20 cellular contexts compared by ENCODE assay signal in the genomic region with DNA sequence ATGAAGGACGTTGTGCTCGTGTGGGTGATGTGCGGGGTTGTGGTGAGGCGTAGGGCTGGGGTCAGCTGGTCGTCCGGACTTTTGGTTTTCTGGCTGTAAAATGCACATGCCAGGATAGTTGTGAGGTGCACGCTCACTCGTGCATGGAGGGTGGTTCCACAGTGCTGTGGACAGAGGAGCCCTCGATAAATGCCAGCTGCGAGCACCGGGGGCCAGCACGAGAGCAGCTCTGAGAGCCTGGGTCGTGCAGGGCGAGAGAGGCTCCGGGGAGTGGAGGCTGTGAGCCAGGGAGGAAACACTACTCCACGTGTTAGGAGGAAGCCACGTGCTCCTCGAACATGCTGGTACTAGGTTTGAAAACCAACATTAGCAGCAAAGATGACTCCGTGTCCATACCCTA. TPM values are rescaled to one million over a fixed set of nuclear protein-coding genes. Genes with fewer than 3 reads are reported as not detected.
A peak's percentile ranks its signal among the peaks of the same experiment; 100 is the strongest.
DNase-seq lines count a peak whose midpoint lies in the region; ATAC-seq, FAIRE-seq and TF ChIP-seq lines count a peak whose summit lies in the region.
"Had no signal": no experiment of that assay in that cellular context is flagged by ENCODE, and none has a peak within 500 bp of the region (broad histone marks: within the 10 kb centered on the region; RNA-seq: fewer than 3 reads in every experiment).

No MANE protein-coding gene starts in this region.

- H3K4ac ChIP-seq in H9 (ENCODE audit: low read depth, low read length) (no peak overlapping the region), H1 (replicated peaks; ENCODE audit: insufficient read length, low read depth, low read length) (no peak overlapping the region)

- intact Hi-C loops in left cardiac atrium (cut with DNase I) = loop anchor here in 1 of 2 donors (5.0 kb wide), 1 partner anchor 152 kb away; no protein-coding TSS in a partner anchor
- intact Hi-C loops in left ventricle myocardium superior (cut with micrococcal nuclease) = loop anchor here (10.0 kb wide), 1 partner anchor 300 kb away; no protein-coding TSS in a partner anchor
- intact Hi-C loops in posterior vena cava (cut with DNase I) = loop anchor here in 1 of 2 donors (10.0 kb wide), 1 partner anchor 290 kb away; no protein-coding TSS in a partner anchor
- intact Hi-C loops in testis (cut with DNase I; ENCODE audit: low total_unique reads) = no loop called here
- intact Hi-C loops in esophagus muscularis mucosa (cut with DNase I) = no loop called here

- H4K91ac ChIP-seq in H9 (ENCODE audit: insufficient read length, low read depth, low read length) (no peak overlapping the region), H1 (replicated peaks; ENCODE audit: insufficient read length, low read length) (no peak overlapping the region)

- POLR2A ChIA-PET in H1 (lab: Charles Lee; ENCODE audit: partially characterized antibody) = no interaction called here

- DNase-seq in left cardiac atrium (peak; percentile 23), left ventricle myocardium superior (no peak), H9 (no peak), H1 (ENCODE audit: low read depth in 1 of 2, low spot score in 2 of 2) (no peak), posterior vena cava (ENCODE audit: low spot score) (peak; percentile 64), testis (no peak), esophagus muscularis mucosa (ENCODE audit: extremely low spot score) (no peak)
- DNase-seq: EL, NCI-H2029 treated with DMSO at 0.1 percent for 48 hours, NCI-H226, NCI-H510A treated with DMSO at 0.1 percent for 48 hours, NCI-H748 treated with DMSO at 0.1 percent for 48 hours had no signal

- H2BK12ac ChIP-seq in H9 (ENCODE audit: insufficient read length, low read depth, low read length) = no peak overlapping the region
- H2BK12ac ChIP-seq in H1 (ENCODE audit: low read depth, low read length) = no peak overlapping the region

- no peaks in the 10 kb centered on the region for H3K9me3 ChIP-seq in H9 (ENCODE audit: control insufficient read depth, low read depth, low read length)
- H3K9me3 ChIP-seq in H1 (ENCODE audit: insufficient read depth in 2 of 2, low read depth in 1 of 2, low read length in 1 of 2) = peaks cover 0 to 8% of the 10 kb centered on the region in 2 experiments; a peak in 2 of 4 replicates
- peaks cover 0 to 11% (median 0%) of the 10 kb centered on the region in 3 donors for H3K9me3 ChIP-seq in gastroesophageal sphincter
- no peaks in the 10 kb centered on the region for H3K9me3 ChIP-seq in testis
- peaks cover 0 to 8% (median 0%) of the 10 kb centered on the region in 4 donors for H3K9me3 ChIP-seq in esophagus muscularis mucosa

- H3K23ac ChIP-seq in H9 (ENCODE audit: insufficient read length, low read depth, low read length) (no peak overlapping the region), H1 (ENCODE audit: insufficient read length) (no peak overlapping the region)

- H4K20me1 ChIP-seq in H9 (ENCODE audit: control insufficient read depth, insufficient read depth, insufficient read length) = no peaks in the 10 kb centered on the region
- H4K20me1 ChIP-seq in H1 (replicated peaks in 1 of 2; ENCODE audit: control insufficient read depth in 1 of 2, insufficient read depth in 2 of 2, low read length in 2 of 2) = peaks cover 21 to 36% of the 10 kb centered on the region in 2 experiments

- ATAC-seq in left cardiac atrium (no peak), left ventricle myocardium superior (no peak), gastroesophageal sphincter (no peak)
- ATAC-seq: Panc1 had no signal

- H3K4me3 Mint-ChIP-seq in H9 = no peak overlapping the region
- H3K4me3 Mint-ChIP-seq: CD14-positive monocyte had no signal

- H3K4me3 ChIP-seq in H1 (ENCODE audit: extremely low read depth in 1 of 4, insufficient read depth in 2 of 4, low read depth in 3 of 4, low read length in 4 of 4) = no peak overlapping the region
- no peak overlapping the region for H3K4me3 ChIP-seq in gastroesophageal sphincter
- H3K4me3 ChIP-seq in testis = no peak overlapping the region
- H3K4me3 ChIP-seq in esophagus muscularis mucosa = no peak overlapping the region
- H3K4me3 ChIP-seq: SJSA1 had no signal

- H3K9me3 Mint-ChIP-seq in H9 = peaks cover 0 to 5% of the 10 kb centered on the region in 2 experiments; a peak in 2 of 5 replicates

- H3T11ph ChIP-seq in H9 (ENCODE audit: low read length) = no peak overlapping the region

- H2BK120ac ChIP-seq in H9 (ENCODE audit: low read depth, low read length, poor library complexity, severe bottlenecking) (no peak overlapping the region), H1 (replicated peaks; ENCODE audit: low read depth, low read length) (no peak overlapping the region)

- FAIRE-seq in H1 (lab: Jason Lieb, UNC) = no peak
- FAIRE-seq: A204.1, GM19239 had no signal

- H3K27ac ChIP-seq in H9 (ENCODE audit: insufficient read length, low read depth, low read length) = no peak overlapping the region
- H3K27ac ChIP-seq in H1 (ENCODE audit: low read depth, low read length) = no peak overlapping the region; the same call in 1 of the 2 replicates
- H3K27ac ChIP-seq in gastroesophageal sphincter = no peak overlapping the region
- H3K27ac ChIP-seq in testis = no peak overlapping the region
- no peak overlapping the region for H3K27ac ChIP-seq in esophagus muscularis mucosa (replicated peaks in 1 of 4)
- H3K27ac ChIP-seq: HL-60, KMS-11, SJSA1 had no signal

- H2BK20ac ChIP-seq in H9 (ENCODE audit: low read depth, low read length, poor library complexity, severe bottlenecking) = no peak overlapping the region
- no peak overlapping the region for H2BK20ac ChIP-seq in H1 (ENCODE audit: low read length)

- no peak for TF ChIP-seq RAD21 in H1 (IDR thresholded peaks at IDR 0.05 in 1 of 2, conservative IDR thresholded peaks at IDR 0.05 in 1 of 2; ENCODE audit: low read depth in 2 of 2, low read length in 2 of 2)

- H3K23me2 ChIP-seq in H9 (ENCODE audit: insufficient read length, low read depth, low read length, poor library complexity, severe bottlenecking) (no peaks in the 10 kb centered on the region), H1 (ENCODE audit: low read depth, low read length) (no peaks in the 10 kb centered on the region)

- H3K79me1 ChIP-seq in H9 (ENCODE audit: insufficient read depth, low read depth, low read length, poor library complexity, severe bottlenecking) = peaks cover 23% of the 10 kb centered on the region
- peaks cover 27% of the 10 kb centered on the region for H3K79me1 ChIP-seq in H1 (ENCODE audit: low read depth, low read length)

- TF ChIP-seq POLR2A in H1 (IDR thresholded peaks at IDR 0.05; ENCODE audit: control extremely low read depth in 1 of 2, low read depth in 2 of 2, low read length in 2 of 2) (no peak), gastroesophageal sphincter (IDR thresholded peaks at IDR 0.05) (no peak), testis (IDR thresholded peaks at IDR 0.05) (no peak), esophagus muscularis mucosa (IDR thresholded peaks at IDR 0.05; ENCODE audit: low read depth) (no peak)

- H3K4me2 ChIP-seq in H9 (ENCODE audit: insufficient read depth, insufficient read length, low read length) (no peak overlapping the region), H1 (ENCODE audit: insufficient read depth in 1 of 2, low read depth in 2 of 2, low read length in 2 of 2) (no peak overlapping the region)
- H3K4me2 ChIP-seq: KMS-11 had no signal

- H3K79me2 ChIP-seq in H9 (ENCODE audit: insufficient read depth, low read length) (peaks cover 55% of the 10 kb centered on the region), H1 (ENCODE audit: control insufficient read depth in 1 of 2, insufficient read depth in 2 of 2, low read length in 2 of 2) (peaks cover 10 to 93% of the 10 kb centered on the region in 2 experiments; a peak in 3 of 4 replicates)

- no peak for TF ChIP-seq EP300 in H1 (IDR thresholded peaks at IDR 0.05; ENCODE audit: borderline replicate concordance in 1 of 2, low read depth in 2 of 2, low read length in 2 of 2)
- TF ChIP-seq EP300 in gastroesophageal sphincter (IDR thresholded peaks at IDR 0.05) = no peak
- no peak for TF ChIP-seq EP300 in esophagus muscularis mucosa (IDR thresholded peaks at IDR 0.05)

- peaks cover 33 to 48% (median 45%) of the 10 kb centered on the region in 3 experiments for H3K36me3 Mint-ChIP-seq in H9 (ENCODE audit: insufficient read depth in 1 of 3, low read depth in 3 of 3)
- H3K36me3 Mint-ChIP-seq: CD14-positive monocyte had no signal

- H3K56ac ChIP-seq in H9 (ENCODE audit: insufficient read length, low read depth, low read length) (no peak overlapping the region), H1 (replicated peaks; ENCODE audit: insufficient read length, low read depth, low read length) (no peak overlapping the region)

- H3K36me3 ChIP-seq in H1 (ENCODE audit: control insufficient read depth in 2 of 4, insufficient read depth in 4 of 4, low read length in 3 of 4) (peaks cover 0 to 7% (median 4%) of the 10 kb centered on the region in 4 experiments; a peak in 5 of 8 replicates), gastroesophageal sphincter (no peaks in the 10 kb centered on the region), testis (ENCODE audit: low read depth, missing control alignments) (no peaks in the 10 kb centered on the region), esophagus muscularis mucosa (peaks cover 0 to 5% (median 0%) of the 10 kb centered on the region in 4 donors)
- H3K36me3 ChIP-seq: SJSA1 had no signal

- TF ChIP-seq CTCF in H9 (conservative IDR thresholded peaks at IDR 0.05) (no peak), H1 (IDR thresholded peaks at IDR 0.05; ENCODE audit: control extremely low read depth in 1 of 3, insufficient read depth in 1 of 3, low read depth in 1 of 3, low read length in 3 of 3) (no peak), gastroesophageal sphincter (IDR thresholded peaks at IDR 0.05) (no peak), testis (IDR thresholded peaks at IDR 0.05) (no peak), esophagus muscularis mucosa (IDR thresholded peaks at IDR 0.05) (no peak)

- WGBS in H9 (ENCODE audit: extremely low coverage, insufficient read length, low lambda C conversion rate) = no CpG with 5 or more reads among the region's 19 CpGs
- 97% methylated on average over 19 of the region's 19 CpGs; no CpG with 5 or more reads in 1 of the 2 experiments for WGBS in H1 (ENCODE audit: extremely low coverage in 1 of 2, insufficient coverage in 1 of 2, insufficient read length in 1 of 2, insufficient replicate concordance in 2 of 2, low coverage in 1 of 2, low lambda C conversion rate in 2 of 2, missing lambda C conversion rate in 1 of 2), 2 experiments
- WGBS in gastroesophageal sphincter (ENCODE audit: low coverage in 1 of 2), 2 donors = 68 to 75% methylated on average over 4 to 14 of the region's 19 CpGs
- WGBS in testis, 2 donors = 84 to 86% methylated on average over 18 to 19 of the region's 19 CpGs
- 79% methylated on average over 19 of the region's 19 CpGs for WGBS in esophagus muscularis mucosa

- no peak overlapping the region for H4K5ac ChIP-seq in H9 (ENCODE audit: insufficient read length, low read depth, low read length)
- no peak overlapping the region for H4K5ac ChIP-seq in H1 (ENCODE audit: insufficient read length, low read depth, low read length)

- H4K8ac ChIP-seq in H9 (replicated peaks; ENCODE audit: insufficient read length, low read depth, low read length) (no peak overlapping the region), H1 (ENCODE audit: extremely low read depth, insufficient read depth, low read length) (0 out of 2 replicates have a peak overlapping the region, but pooled peaks have one; percentile 75)

- CTCF ChIA-PET in H1 (lab: Charles Lee; ENCODE audit: partially characterized antibody) = interaction anchor here (1.0 kb wide), 3 partner anchors 15 to 111 kb away, joined by 3 to 4 read pairs (median 3); no protein-coding TSS in a partner anchor

- H3K14ac ChIP-seq in H9 (ENCODE audit: insufficient read depth, low read length) = peak overlapping the region; percentile 5; the same call in 1 of the 2 replicates
- no peak overlapping the region for H3K14ac ChIP-seq in H1 (ENCODE audit: insufficient read length)

- H3K27me3 ChIP-seq in H9 (ENCODE audit: insufficient read depth, low read length) = no peaks in the 10 kb centered on the region
- no peaks in the 10 kb centered on the region for H3K27me3 ChIP-seq in H1 (replicated peaks in 1 of 4; ENCODE audit: control insufficient read depth in 3 of 4, extremely low read depth in 1 of 4, insufficient read depth in 3 of 4, low read length in 3 of 4)
- peaks cover 5% of the 10 kb centered on the region for H3K27me3 ChIP-seq in gastroesophageal sphincter
- no peaks in the 10 kb centered on the region for H3K27me3 ChIP-seq in testis
- H3K27me3 ChIP-seq in esophagus muscularis mucosa = peaks cover 0 to 7% (median 0%) of the 10 kb centered on the region in 4 donors
- H3K27me3 ChIP-seq: SJSA1 had no signal

- H3K18ac ChIP-seq in H9 (ENCODE audit: insufficient read length, low read depth, low read length) (no peak overlapping the region), H1 (ENCODE audit: extremely low read depth, low read length) (no peak overlapping the region)

- H3K4me1 Mint-ChIP-seq in H9 = peaks cover 6 to 26% of the 10 kb centered on the region in 2 experiments

- H3K9ac ChIP-seq in H9 (ENCODE audit: extremely low read depth, insufficient read length, low read length) (no peak overlapping the region), H1 (replicated peaks in 1 of 4; ENCODE audit: extremely low read depth in 1 of 4, low read depth in 3 of 4, low read length in 3 of 4) (no peak overlapping the region)
- H3K9ac ChIP-seq: KMS-11 had no signal

- peak overlapping the region; percentile 50 to 91 (median 81); a peak in 6 of 7 replicates for H3K27ac Mint-ChIP-seq in H9

- H3K4me1 ChIP-seq in H9 (ENCODE audit: insufficient read depth, low read length) (no peaks in the 10 kb centered on the region), H1 (replicated peaks in 1 of 4; ENCODE audit: control insufficient read depth in 3 of 4, insufficient read depth in 4 of 4, low read length in 3 of 4) (peaks cover 0 to 4% (median 0%) of the 10 kb centered on the region in 4 experiments; a peak in 1 of 7 replicates), gastroesophageal sphincter (peaks cover 0 to 18% (median 0%) of the 10 kb centered on the region in 3 donors), testis (no peaks in the 10 kb centered on the region), esophagus muscularis mucosa (peaks cover 4 to 13% (median 7%) of the 10 kb centered on the region in 4 donors)

- H3K27me3 Mint-ChIP-seq in H9 (ENCODE audit: low read depth) = no peaks in the 10 kb centered on the region; the same call in 1 of the 2 replicates

- H2BK5ac ChIP-seq in H9 (ENCODE audit: insufficient read length, low read length) = peak overlapping the region; percentile 16
- H2BK5ac ChIP-seq in H1 (ENCODE audit: low read depth, low read length) = no peak overlapping the region

- H2BK15ac ChIP-seq in H9 (ENCODE audit: low read depth, low read length) = no peak overlapping the region
- H2BK15ac ChIP-seq in H1 (ENCODE audit: low read length) = no peak overlapping the region

- H2AK5ac ChIP-seq in H9 (ENCODE audit: insufficient read length, low read length) (no peak overlapping the region), H1 (ENCODE audit: low read depth, low read length) (0 out of 2 replicates have a peak overlapping the region, but pooled peaks have one; percentile 6)

- no peak overlapping the region for H2AFZ ChIP-seq in H9 (ENCODE audit: low read length)
- no peak overlapping the region for H2AFZ ChIP-seq in H1 (ENCODE audit: low read length)

RNA-seq across cellular contexts. Expression of a gene that starts 39.4 kb away (rescaled TPM):
- total RNA-seq in left cardiac atrium (100 to 1,000 TPM in 1 of 2 donors, 10 to 100 TPM in 1; 53.4 to 104 TPM), left ventricle myocardium superior (52.4 TPM), H9 (2021) (232 and 234 TPM in 2 replicates), posterior vena cava (100 to 1,000 TPM; 117 to 133 TPM), gastroesophageal sphincter (100 to 1,000 TPM in 1 of 4 donors, 10 to 100 TPM in 3; 69.3 to 116 (median 78.4) TPM), testis (100 to 1,000 TPM; 111 to 165 TPM), esophagus muscularis mucosa (100 to 1,000 TPM in 3 of 4 donors, 10 to 100 TPM in 1; 97.7 to 173 (median 110) TPM)
- total RNA-seq in H1 (2021; fragmentation: NEBNext Ultra II Directional; extraction: Animal tissue kit (Norgen Biotek cat#: 25700)) = 201 and 205 TPM in 2 replicates
- polyA plus RNA-seq in H1 (2011; rRNA removed) (145 and 239 TPM in 2 replicates), testis (ENCODE audit: insufficient read depth, low read depth, low replicate concordance) (53.2 TPM)
- polyA plus RNA-seq in H1 (2011; cell fraction: cytosol; rRNA removed) = 167 TPM
- 627 TPM for polyA plus RNA-seq in H1 (2011; cell fraction: nucleus; rRNA removed)
- polyA plus RNA-seq in H1 (2012, experiment 1 of 2) = 80.5 to 132 TPM (median 130 TPM) in 4 replicates
- 88.9 TPM for polyA plus RNA-seq in H1 (2012, experiment 2 of 2)
- polyA plus RNA-seq in H1 (2013, experiment 1 of 2) = 269 TPM
- polyA plus RNA-seq in H1 (2013, experiment 2 of 2) = 226 TPM
- polyA minus RNA-seq in H1 (2011; rRNA and poly(A)+ RNA removed) = 30.9 and 31.7 TPM in 2 replicates
- polyA minus RNA-seq in H1 (2011; cell fraction: cytosol; rRNA and poly(A)+ RNA removed) = 90.3 TPM
- polyA minus RNA-seq in H1 (2011; cell fraction: nucleus; rRNA and poly(A)+ RNA removed) = 88.2 TPM

Comparison
In these comparisons a context has a peak if more than half of its experiments do, and no peak if none do; other contexts are left out.
1. DNase-seq: peak in left cardiac atrium (single experiment) and posterior vena cava (single experiment); none in left ventricle myocardium superior (single experiment), H9 (single experiment), H1 (0 of 2), testis (single experiment) and esophagus muscularis mucosa (single experiment).